8 cellular contexts compared by ENCODE assay signal in genomic region chr15:28955160-28955502, GRCh38.
DNase-seq lines count a peak whose midpoint lies in the region; ATAC-seq and TF ChIP-seq lines count a peak whose summit lies in the region.

No MANE protein-coding gene starts in this region.

- ATAC-seq in GM21528 (IDR thresholded peaks at IDR 0.05; ENCODE audit: low FRiP score, unreplicated experiment) = no peak

- H3K36me3 ChIP-seq in right atrium auricular region = no peaks in the 10 kb centered on the region

- H3K27ac ChIP-seq in right atrium auricular region = no peak overlapping the region

- H3K4me3 ChIP-seq in HFF-Myc (replicated peaks; ENCODE audit: low read depth, low read length) (no peak overlapping the region; the same call in 1 of the 2 replicates), foreskin fibroblast (ENCODE audit: low read depth in 1 of 2, low read length in 2 of 2) (no peak overlapping the region), right atrium auricular region (no peak overlapping the region)

- no peaks in the 10 kb centered on the region for H3K9me3 ChIP-seq in right atrium auricular region

- peak; percentile 11 for DNase-seq in DMS 273 treated with DMSO at 0.1 percent for 48 hours (lab: John Stamatoyannopoulos, UW)
- DNase-seq in HFF-Myc (ENCODE audit: extremely low read depth, low read depth) = peak; percentile 82
- peak; percentile 86 for DNase-seq in RPMI7951 (ENCODE audit: low read depth)
- peak; percentile 65 for DNase-seq in foreskin fibroblast
- no peak for DNase-seq in right atrium auricular region (ENCODE audit: low spot score)
- DNase-seq in retina = no peak
- no peak for DNase-seq in NCI-H2227 (lab: John Stamatoyannopoulos, UW; ENCODE audit: unreplicated experiment)

- TF ChIP-seq CTCF in HFF-Myc (IDR thresholded peaks at IDR 0.05; ENCODE audit: low read depth, low read length, missing control alignments) = no peak
- no peak for TF ChIP-seq CTCF in foreskin fibroblast (IDR thresholded peaks at IDR 0.05; ENCODE audit: low read depth, low read length)
- TF ChIP-seq CTCF in right atrium auricular region (IDR thresholded peaks at IDR 0.05) = no peak

- H3K27me3 ChIP-seq in right atrium auricular region = no peaks in the 10 kb centered on the region

- no peaks in the 10 kb centered on the region for H3K4me1 ChIP-seq in right atrium auricular region

Comparison
In these comparisons a context has a peak if more than half of its experiments do, and no peak if none do; other contexts are left out.
1. DNase-seq: peak in DMS 273 treated with DMSO at 0.1 percent for 48 hours (single experiment), HFF-Myc (single experiment), RPMI7951 (single experiment) and foreskin fibroblast (2 of 2); none in right atrium auricular region (single experiment), retina (single experiment) and NCI-H2227 (single experiment).